Comparison of ENCODE assay signal across 19 cellular contexts in genomic region chr9:89614319-89614892, GRCh38. TPM values are rescaled to one million over a fixed set of nuclear protein-coding genes. Genes with fewer than 3 reads are reported as not detected.
DNase-seq lines count a peak whose midpoint lies in the region; ATAC-seq and TF ChIP-seq lines count a peak whose summit lies in the region.
"Had no signal": no experiment of that assay in that cellular context is flagged by ENCODE, and none has a peak within 500 bp of the region (broad histone marks: within the 10 kb centered on the region; RNA-seq: fewer than 3 reads in every experiment).

No MANE protein-coding gene starts in this region.

- H3K79me2 ChIP-seq in hepatocyte: no peaks in the 10 kb centered on the region

- H4K20me1 ChIP-seq in hepatocyte (ENCODE audit: insufficient read depth, poor library complexity, severe bottlenecking): no peaks in the 10 kb centered on the region

- H4K8ac ChIP-seq in neuronal stem cell (ENCODE audit: low read depth, low read length): no peak overlapping the region

- WGBS in hepatocyte (ENCODE audit: low lambda C conversion rate, missing lambda C conversion rate): 62% methylated on average over 5 of the region's 5 CpGs
- no CpG with 5 or more reads among the region's 5 CpGs for WGBS in neuronal stem cell (ENCODE audit: extremely low coverage in 2 of 2, insufficient read length in 2 of 2, insufficient replicate concordance in 1 of 2), 2 donors

- no peak overlapping the region for H2BK12ac ChIP-seq in neuronal stem cell (ENCODE audit: low read length)

- no peaks in the 10 kb centered on the region for H3K4me1 ChIP-seq in hepatocyte (ENCODE audit: insufficient read depth)
- H3K4me1 ChIP-seq in neuronal stem cell (ENCODE audit: control insufficient read depth in 2 of 2, insufficient read depth in 1 of 2, low read depth in 1 of 2, low read length in 2 of 2): peaks cover 0 to 5% of the 10 kb centered on the region in 2 donors

- H3K23ac ChIP-seq in neuronal stem cell (ENCODE audit: low read depth, low read length, poor library complexity): no peak overlapping the region

- no peaks in the 10 kb centered on the region for H3K9me2 ChIP-seq in hepatocyte (replicated peaks; ENCODE audit: insufficient read depth)

- H3K18ac ChIP-seq in neuronal stem cell (ENCODE audit: low read length): peak overlapping the region; percentile 2

- H3K4me3 ChIP-seq in hepatocyte (no peak overlapping the region), neuronal stem cell (ENCODE audit: low read length in 2 of 2) (no peak overlapping the region)

- H3K27ac ChIP-seq in hepatocyte (no peak overlapping the region), neuronal stem cell (replicated peaks; ENCODE audit: low read length) (no peak overlapping the region)

- H3K9me3 ChIP-seq in hepatocyte (ENCODE audit: low read depth): no peaks in the 10 kb centered on the region
- H3K9me3 ChIP-seq in neuronal stem cell (replicated peaks in 1 of 2; ENCODE audit: control insufficient read depth in 2 of 2, insufficient read depth in 1 of 2, low read depth in 1 of 2, low read length in 2 of 2): peaks cover 0 to 3% of the 10 kb centered on the region in 2 donors

- DNase-seq in A172 (ENCODE audit: low spot score): peak; percentile 31
- peak; percentile 68 for DNase-seq in NCI-H226
- peak; percentile 42 for DNase-seq in hepatocyte (ENCODE audit: low spot score)
- DNase-seq in neuronal stem cell (ENCODE audit: low spot score): no peak
- DNase-seq in NCI-H2196 (lab: John Stamatoyannopoulos, UW; ENCODE audit: unreplicated experiment): no peak
- DNase-seq in NCI-H2227 (lab: John Stamatoyannopoulos, UW; ENCODE audit: unreplicated experiment): no peak
- DNase-seq: ACHN, AML-193, DMS 273 treated with DMSO at 0.1 percent for 48 hours, GOT3, KG1, NCI-H1092 treated with DMSO at 0.1 percent for 48 hours, NCI-H1694, NCI-H446, NCI-H748 treated with DMSO at 0.1 percent for 48 hours, OCI-M1, SIG-M5 had no signal

- no peaks in the 10 kb centered on the region for H3K79me1 ChIP-seq in neuronal stem cell (ENCODE audit: low read depth, low read length)

- no peak overlapping the region for H3K9ac ChIP-seq in neuronal stem cell (ENCODE audit: low read depth, low read length, poor library complexity)

- H3K36me3 ChIP-seq in hepatocyte (replicated peaks; ENCODE audit: insufficient read depth, low read depth) (no peaks in the 10 kb centered on the region), neuronal stem cell (replicated peaks in 1 of 2; ENCODE audit: control insufficient read depth in 2 of 2, insufficient read depth in 2 of 2, low read length in 2 of 2) (no peaks in the 10 kb centered on the region)

- H3K4ac ChIP-seq in neuronal stem cell (ENCODE audit: low read length): no peak overlapping the region

- no peak overlapping the region for H2BK15ac ChIP-seq in neuronal stem cell (ENCODE audit: low read length)

- H2BK120ac ChIP-seq in neuronal stem cell (ENCODE audit: low read depth, low read length): no peak overlapping the region

- no peak overlapping the region for H4K91ac ChIP-seq in neuronal stem cell (ENCODE audit: low read depth, low read length, poor library complexity)

- no peak overlapping the region for H3K4me2 ChIP-seq in hepatocyte
- H3K4me2 ChIP-seq in neuronal stem cell (ENCODE audit: insufficient read depth, low read length, poor library complexity, severe bottlenecking): no peak overlapping the region

- no peak for ATAC-seq in GM18873 (IDR thresholded peaks at IDR 0.05; ENCODE audit: low FRiP score, unreplicated experiment)
- ATAC-seq: HepG2 had no signal

- H3K27me3 ChIP-seq in hepatocyte (no peaks in the 10 kb centered on the region), neuronal stem cell (ENCODE audit: control insufficient read depth in 3 of 3, insufficient read depth in 3 of 3, low read depth in 1 of 3, low read length in 3 of 3) (peaks cover 0 to 62% (median 4%) of the 10 kb centered on the region in 3 experiments)

- no peak overlapping the region for H3K14ac ChIP-seq in neuronal stem cell (ENCODE audit: low read length)

- no peak overlapping the region for H2BK5ac ChIP-seq in neuronal stem cell (ENCODE audit: low read length)

- H2AFZ ChIP-seq in hepatocyte (no peak overlapping the region), neuronal stem cell (ENCODE audit: low read length) (no peak overlapping the region)

- no peak for TF ChIP-seq CTCF in hepatocyte (IDR thresholded peaks at IDR 0.05; ENCODE audit: poor library complexity)

- H2AK5ac ChIP-seq in neuronal stem cell (ENCODE audit: low read depth, low read length): no peak overlapping the region

RNA-seq across cellular contexts. Expression of gene GADD45G, which starts 9.6 kb away (rescaled TPM):
- 6.0 and 10.2 TPM in 2 replicates for total RNA-seq in A172 (2014; rRNA removed; shearing (Covaris generic))
- total RNA-seq in hepatocyte: 14.7 and 15.7 TPM in 2 replicates
- 45.1 and 47.8 TPM in 2 replicates for polyA plus RNA-seq in hepatocyte
- 0.79 TPM for polyA plus RNA-seq in neuronal stem cell (2013, experiment 1 of 2)
- 0.61 TPM for polyA plus RNA-seq in neuronal stem cell (2013, experiment 2 of 2)
- total RNA-seq: HepG2 had no signal
- polyA plus RNA-seq: HepG2 had no signal

Comparison
In these comparisons a context has a peak if more than half of its experiments do, and no peak if none do; other contexts are left out.
1. DNase-seq: peak in A172 (single experiment), NCI-H226 (single experiment) and hepatocyte (single experiment); none in neuronal stem cell (single experiment), NCI-H2196 (single experiment) and NCI-H2227 (single experiment).